30 cellular contexts compared by ENCODE assay signal in the genomic region with DNA sequence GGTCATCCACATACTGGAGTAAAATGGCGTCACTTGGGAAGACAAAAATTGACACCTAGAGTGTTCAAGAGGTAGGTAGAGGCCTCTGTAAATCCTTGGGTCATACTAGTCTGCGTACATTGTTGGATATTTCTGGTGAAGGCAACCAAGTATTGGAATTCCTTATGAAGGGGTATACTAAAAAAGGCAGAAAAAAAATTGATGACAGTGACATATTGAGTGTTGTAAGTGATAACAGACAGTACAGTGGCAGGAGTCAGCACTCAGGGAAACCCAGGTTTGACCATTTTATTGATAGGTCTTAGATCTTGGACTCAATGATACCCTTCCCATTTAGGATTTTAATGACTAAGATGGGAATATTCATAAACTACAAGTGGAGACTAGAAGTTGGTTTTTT.
A peak's percentile ranks its signal among the peaks of the same experiment; 100 is the strongest.
DNase-seq lines count a peak whose midpoint lies in the region; ATAC-seq, FAIRE-seq and TF ChIP-seq lines count a peak whose summit lies in the region.
"Had no signal": no experiment of that assay in that cellular context is flagged by ENCODE, and none has a peak within 500 bp of the region (broad histone marks: within the 10 kb centered on the region; RNA-seq: fewer than 3 reads in every experiment).

No MANE protein-coding gene starts in this region.

- CTCF ChIA-PET in HepG2 (lab: Yijun Ruan, JAX; ENCODE audit: low intra/inter-chr PET ratio, low total read pairs): no interaction called here
- CTCF ChIA-PET in A549 (lab: Yijun Ruan, JAX): no interaction called here

- H3K27me3 ChIP-seq in HepG2 (ENCODE audit: control insufficient read depth in 1 of 2, insufficient read depth in 2 of 2, low read length in 2 of 2) (no peaks in the 10 kb centered on the region), right lobe of liver (no peaks in the 10 kb centered on the region)
- H3K27me3 ChIP-seq: BE2C; BLaER1; BLaER1 treated with 17β-estradiol and CSF1 and Interleukin-3, amounts not matched to agents 10 nM and 100 nM had no signal

- H3K4me2 ChIP-seq in HepG2 (ENCODE audit: low read depth, low read length) (no peak overlapping the region), A549 (no peak overlapping the region)
- H3K4me2 ChIP-seq: BLaER1; BLaER1 treated with 17β-estradiol and CSF1 and Interleukin-3, amounts not matched to agents 10 nM and 100 nM had no signal

- in situ Hi-C loops in HepG2 (cut with HindIII; ENCODE audit: extremely low pct_ligation_motif_present, low pct_unique_long_range_greater_than_20kb): no loop called here

- no peak for TF ChIP-seq POLR2A in HepG2 (IDR thresholded peaks at IDR 0.05; ENCODE audit: insufficient read depth in 1 of 2, low read depth in 2 of 2, low read length in 2 of 2)
- no peak for TF ChIP-seq POLR2A in right lobe of liver (IDR thresholded peaks at IDR 0.05)
- TF ChIP-seq POLR2A in A549 (IDR thresholded peaks at IDR 0.05; ENCODE audit: low read length): no peak

- no peak overlapping the region for H2AFZ ChIP-seq in HepG2 (ENCODE audit: low read length)

- 0% methylated on average over 2 of the region's 2 CpGs for WGBS in HepG2 (ENCODE audit: low lambda C conversion rate)
- 25% methylated on average over 2 of the region's 2 CpGs for WGBS in right lobe of liver (ENCODE audit: insufficient coverage, low coverage, low lambda C conversion rate, missing lambda C conversion rate)
- WGBS in A549 (ENCODE audit: missing lambda C conversion rate): 2% methylated on average over 2 of the region's 2 CpGs

- POLR2A ChIA-PET in HepG2 (lab: Yijun Ruan, JAX) (no interaction called here), A549 (lab: Yijun Ruan, JAX) (no interaction called here)

- no peaks in the 10 kb centered on the region for H4K20me1 ChIP-seq in HepG2 (ENCODE audit: insufficient read depth, low read length)
- H4K20me1 ChIP-seq: BLaER1; BLaER1 treated with 17β-estradiol and CSF1 and Interleukin-3, amounts not matched to agents 10 nM and 100 nM had no signal

- peaks cover 93% of the 10 kb centered on the region for H3K9me3 ChIP-seq in HepG2 (ENCODE audit: low read length)
- H3K9me3 ChIP-seq in right lobe of liver: no peaks in the 10 kb centered on the region
- H3K9me3 ChIP-seq in A549: no peaks in the 10 kb centered on the region
- H3K9me3 ChIP-seq: BE2C; BLaER1; BLaER1 treated with 17β-estradiol and CSF1 and Interleukin-3, amounts not matched to agents 10 nM and 100 nM; Caco-2 had no signal

- no peaks in the 10 kb centered on the region for H3K36me3 ChIP-seq in HepG2 (replicated peaks in 1 of 2; ENCODE audit: control insufficient read depth in 1 of 2, insufficient read depth in 2 of 2, low read length in 2 of 2)
- H3K36me3 ChIP-seq in right lobe of liver: no peaks in the 10 kb centered on the region
- H3K36me3 ChIP-seq: BE2C; BLaER1; BLaER1 treated with 17β-estradiol and CSF1 and Interleukin-3, amounts not matched to agents 10 nM and 100 nM had no signal

- FAIRE-seq in HepG2 (lab: Jason Lieb, UNC) (no peak), A549 (lab: Jason Lieb, UNC) (no peak)
- FAIRE-seq: A204.1, D721Med had no signal

- no peaks in the 10 kb centered on the region for H3K79me2 ChIP-seq in HepG2 (ENCODE audit: insufficient read depth, low read length)

- BruUV-seq in HepG2 (replicated peaks; lab: Mats Ljungman, UMichigan): no TSS peak

- H3K27ac ChIP-seq in HepG2 (ENCODE audit: extremely low read length, insufficient read depth, low read length) (no peak overlapping the region), right lobe of liver (no peak overlapping the region), A549 (no peak overlapping the region)
- H3K27ac ChIP-seq: 22Rv1; BLaER1; BLaER1 treated with 17β-estradiol and CSF1 and Interleukin-3, amounts not matched to agents 10 nM and 100 nM; C4-2B had no signal

- H3K4me1 ChIP-seq in HepG2 (ENCODE audit: insufficient read depth, low read length) (no peaks in the 10 kb centered on the region), right lobe of liver (peaks cover 0 to 1% (median 0%) of the 10 kb centered on the region in 4 donors), A549 (no peaks in the 10 kb centered on the region)
- H3K4me1 ChIP-seq: BE2C, BLaER1, Caco-2 had no signal

- DNase-seq in HepG2 (ENCODE audit: low spot score) (no peak), right lobe of liver (no peak), A549 (ENCODE audit: low read depth in 1 of 2, low spot score in 1 of 2) (no peak), NCI-H82 treated with DMSO at 0.1 percent for 48 hours (lab: John Stamatoyannopoulos, UW; ENCODE audit: unreplicated experiment) (no peak)
- DNase-seq: 8988T; ACHN; AML-193; BE2C; C1 segment of cervical spinal cord; Caco-2; Calu3; CD4-positive, alpha-beta memory T cell; CD4-positive, alpha-beta T cell; CD4-positive, CD25-positive, alpha-beta regulatory T cell; CD8-positive, alpha-beta memory T cell; CD8-positive, alpha-beta T cell; COR-L47; DMS 273 treated with DMSO at 0.1 percent for 48 hours; DMS153; DMS53; DMS79; DMS79 treated with DMSO at 0.1 percent for 48 hours; DND-41; EL had no signal

- TF ChIP-seq RAD21 in HepG2 (CRISPR knock-in tag; IDR thresholded peaks at IDR 0.05) (no peak), A549 (conservative IDR thresholded peaks at IDR 0.05 in 1 of 2, IDR thresholded peaks at IDR 0.05 in 1 of 2) (no peak)

- no peak overlapping the region for H3K9ac ChIP-seq in HepG2 (ENCODE audit: insufficient read depth, low read depth, low read length)
- H3K9ac ChIP-seq: BLaER1; BLaER1 treated with 17β-estradiol and CSF1 and Interleukin-3, amounts not matched to agents 10 nM and 100 nM had no signal

- TF ChIP-seq CTCF in HepG2 (CRISPR knock-in tag; IDR thresholded peaks at IDR 0.05) (no peak), right lobe of liver (IDR thresholded peaks at IDR 0.05) (no peak), A549 (IDR thresholded peaks at IDR 0.05) (no peak)

- no peak for ATAC-seq in HepG2
- ATAC-seq in right lobe of liver: no peak
- ATAC-seq in A549: no peak
- ATAC-seq: CD8-positive, alpha-beta T cell had no signal

- TF ChIP-seq EP300 in HepG2 (IDR thresholded peaks at IDR 0.05; ENCODE audit: low read depth in 2 of 2, low read length in 2 of 2) (no peak), HepG2 (CRISPR knock-in tag; IDR thresholded peaks at IDR 0.05; ENCODE audit: borderline replicate concordance) (no peak), A549 (IDR thresholded peaks at IDR 0.05) (no peak)

- intact Hi-C loops in HepG2 (cut with micrococcal nuclease; ENCODE audit: unreplicated experiment): no loop called here
- intact Hi-C loops in right lobe of liver (cut with DNase I): no loop called here

- H3K4me3 ChIP-seq in HepG2 (replicated peaks in 1 of 3; ENCODE audit: insufficient read depth in 1 of 3, low read depth in 2 of 3, low read length in 3 of 3): no peak overlapping the region
- no peak overlapping the region for H3K4me3 ChIP-seq in right lobe of liver
- H3K4me3 ChIP-seq in A549: no peak overlapping the region
- H3K4me3 ChIP-seq: BLaER1; BLaER1 treated with 17β-estradiol and CSF1 and Interleukin-3, amounts not matched to agents 10 nM and 100 nM had no signal

TF ChIP-seq in HepG2, 621 proteins besides CTCF, POLR2A, EP300 and RAD21:
- TF ChIP-seq MAFK (conservative IDR thresholded peaks at IDR 0.05 in 1 of 2, IDR thresholded peaks at IDR 0.05 in 1 of 2; ENCODE audit: low read length in 2 of 2): peak; percentile 28 to 64; a peak in 2 of 4 replicates
- TF ChIP-seq SYNCRIP (IDR thresholded peaks at IDR 0.05; ENCODE audit: insufficient read depth, low read depth, low read length): no peak
- peak; percentile 53; the same call in 1 of the 2 replicates for TF ChIP-seq MAFF (IDR thresholded peaks at IDR 0.05; ENCODE audit: low read depth, low read length)
TF ChIP-seq in HepG2: peak in this region for 2.

TF ChIP-seq in A549, 52 proteins besides CTCF, POLR2A, EP300 and RAD21:
- TF ChIP-seq KDM1A (IDR thresholded peaks at IDR 0.05; ENCODE audit: low read depth) (no peak), MAFK (IDR thresholded peaks at IDR 0.05; ENCODE audit: partially characterized antibody) (peak; percentile 48)
TF ChIP-seq in A549: peak in this region for 1.

Comparison
In these comparisons a context has a peak if more than half of its experiments do, and no peak if none do; other contexts are left out.
1. Of the 38 proteins assayed by ChIP-seq in both HepG2 and A549: peak only in HepG2: none; only in A549: none; in both: MAFK; in neither: 37.